Comparison of ENCODE assay signal across 8 cellular contexts in the genomic region with DNA sequence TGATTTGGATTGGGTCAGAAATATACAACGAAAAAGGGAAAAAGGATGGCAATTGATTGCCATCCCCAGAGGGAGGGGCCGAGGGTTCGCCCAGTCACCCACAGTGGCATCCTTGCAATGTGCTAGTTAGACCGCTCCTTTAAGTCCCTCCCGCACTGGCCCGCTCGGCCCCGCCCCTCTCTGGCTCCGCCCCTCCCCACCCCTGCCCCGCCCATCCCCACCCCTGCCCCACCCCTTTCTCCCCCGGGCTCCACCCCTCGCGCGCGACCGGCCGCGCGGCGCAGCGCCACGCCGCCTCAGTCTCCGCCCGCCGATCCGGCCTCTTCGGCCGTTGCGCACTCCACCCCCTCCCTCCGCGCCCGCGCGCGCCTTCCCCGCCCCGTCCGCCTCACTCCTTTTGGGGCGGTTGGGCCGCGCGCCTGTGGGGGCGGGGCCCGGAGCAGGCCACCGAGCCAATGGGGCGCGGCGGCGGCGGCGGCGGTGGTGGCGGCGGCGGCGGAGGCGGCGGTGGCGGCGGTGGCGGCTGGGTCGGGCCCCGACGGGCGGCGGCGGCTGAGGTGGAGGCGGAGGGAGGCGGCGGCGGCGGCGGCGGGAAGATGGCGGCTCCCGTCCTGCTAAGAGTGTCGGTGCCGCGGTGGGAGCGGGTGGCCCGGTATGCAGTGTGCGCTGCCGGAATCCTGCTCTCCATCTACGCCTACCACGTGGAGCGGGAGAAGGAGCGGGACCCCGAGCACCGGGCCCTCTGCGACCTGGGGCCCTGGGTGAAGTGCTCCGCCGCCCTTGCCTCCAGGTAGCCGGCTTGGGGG. TPM values are rescaled to one million over a fixed set of nuclear protein-coding genes. Genes with fewer than 3 reads are reported as not detected.
DNase-seq lines count a peak whose midpoint lies in the region; ATAC-seq and TF ChIP-seq lines count a peak whose summit lies in the region.

A gene (plus strand): TSS at position 299 of the 806 bp plus-strand sequence. CDS start 298 bp downstream, at position 597.

- H3K4me3 ChIP-seq in Caco-2 (ENCODE audit: low read depth, low read length) (peak within 1 kb of the TSS; percentile 63), NT2/D1 (ENCODE audit: insufficient read length, low read depth) (peak within 1 kb of the TSS; percentile 72), endodermal cell (ENCODE audit: low read length) (peak within 1 kb of the TSS; percentile 87)

- no peaks in the 10 kb centered on the region for H3K36me3 ChIP-seq in Caco-2 (ENCODE audit: control insufficient read depth, insufficient read depth, low read length)
- peaks cover 5% of the 10 kb centered on the region for H3K36me3 ChIP-seq in NT2/D1 (ENCODE audit: insufficient read depth, insufficient read length, low read length)
- H3K36me3 ChIP-seq in endodermal cell (ENCODE audit: control insufficient read depth, insufficient read depth, low read length): no peaks in the 10 kb centered on the region

- POLR2A ChIA-PET in Caco-2 (lab: Charles Lee): interaction anchor here (0.5 kb wide), 1 partner anchor 15 kb away, joined by 4 read pairs; no protein-coding TSS in a partner anchor

- peak within 1 kb of the TSS; percentile 90 for H3K9ac ChIP-seq in NT2/D1 (ENCODE audit: insufficient read length, low read depth)
- H3K9ac ChIP-seq in endodermal cell (ENCODE audit: extremely low read depth, low read length, poor library complexity, severe bottlenecking): peak within 1 kb of the TSS; percentile 23

- DNase-seq in Caco-2 (peak; percentile 96 to 97), HUDEP-2 (lab: John Stamatoyannopoulos, UW; ENCODE audit: unreplicated experiment in 76 of 76) (peak in 74 of 76 experiments; percentile 41 to 94 (median 88)), NT2/D1 (ENCODE audit: low read depth, low spot score) (peak; percentile 89), endodermal cell (peak; percentile 97), mesenteric fat pad (ENCODE audit: low spot score) (peak; percentile 99)
- DNase-seq in activated CD8-positive, alpha-beta memory T cell treated with anti-CD3 and anti-CD28 coated beads, Interleukin-2, amount 50 U/mL, for 1 hour (ENCODE audit: extremely low read depth): peak; percentile 76
- DNase-seq in stimulated activated CD8-positive, alpha-beta memory T cell treated with anti-CD3 and anti-CD28 coated beads, Interleukin-12 subunit alpha, Interleukin-12 subunit beta, amount 100 ng/mL, for 4 hours (ENCODE audit: low read depth): peak; percentile 94

- ATAC-seq in GM21390 (IDR thresholded peaks at IDR 0.05; ENCODE audit: unreplicated experiment): peak; percentile 88

- H3K36me3 Mint-ChIP-seq in Caco-2 (ENCODE audit: insufficient read depth, unreplicated experiment) (no peaks in the 10 kb centered on the region), endodermal cell (ENCODE audit: low read depth) (no peaks in the 10 kb centered on the region)

- intact Hi-C loops in Caco-2 (cut with micrococcal nuclease; ENCODE audit: unreplicated experiment): loop anchor here (5.0 kb wide), 2 partner anchors 54 to 126 kb away; no protein-coding TSS in a partner anchor

- no peaks in the 10 kb centered on the region for H3K4me1 ChIP-seq in Caco-2
- H3K4me1 ChIP-seq in NT2/D1 (ENCODE audit: insufficient read depth, insufficient read length): no peaks in the 10 kb centered on the region
- H3K4me1 ChIP-seq in endodermal cell (ENCODE audit: control insufficient read depth, insufficient read depth, low read length): no peaks in the 10 kb centered on the region

- H3K4me3 Mint-ChIP-seq in Caco-2 (ENCODE audit: unreplicated experiment): peak within 1 kb of the TSS; percentile 77
- H3K4me3 Mint-ChIP-seq in endodermal cell: peak within 1 kb of the TSS; percentile 77

- BruUV-seq in Caco-2 (replicated peaks; lab: Mats Ljungman, UMichigan): no TSS peak

- H3K9me3 ChIP-seq in Caco-2: no peaks in the 10 kb centered on the region
- H3K9me3 ChIP-seq in NT2/D1 (ENCODE audit: insufficient read depth, low read length): no peaks in the 10 kb centered on the region
- no peaks in the 10 kb centered on the region for H3K9me3 ChIP-seq in endodermal cell (ENCODE audit: control insufficient read depth, low read length)

- H3K27me3 ChIP-seq in Caco-2 (replicated peaks; ENCODE audit: control insufficient read depth, insufficient read depth, low read length) (no peaks in the 10 kb centered on the region), NT2/D1 (ENCODE audit: insufficient read depth, insufficient read length) (no peaks in the 10 kb centered on the region), endodermal cell (ENCODE audit: control insufficient read depth, insufficient read depth, low read length, poor library complexity, severe bottlenecking) (no peaks in the 10 kb centered on the region)

- H3K9me3 Mint-ChIP-seq in Caco-2 (ENCODE audit: unreplicated experiment) (no peaks in the 10 kb centered on the region), endodermal cell (no peaks in the 10 kb centered on the region)

- CTCF ChIA-PET in Caco-2 (lab: Charles Lee): no interaction called here

- TF ChIP-seq CTCF in Caco-2 (IDR thresholded peaks at IDR 0.05; ENCODE audit: insufficient read depth in 1 of 2, low read depth in 1 of 2, low read length in 1 of 2, severe bottlenecking in 1 of 2, unreplicated experiment in 1 of 2): no peak
- no peak for TF ChIP-seq CTCF in endodermal cell (conservative IDR thresholded peaks at IDR 0.05)

- 0% methylated on average over 8 to 90 of the region's 94 CpGs for whole genome bisulfite sequencing in endodermal cell (ENCODE audit: insufficient coverage in 1 of 2, insufficient read length in 1 of 2), 2 experiments

- H3K27me3 Mint-ChIP-seq in Caco-2 (ENCODE audit: insufficient read depth, unreplicated experiment) (no peaks in the 10 kb centered on the region), endodermal cell (ENCODE audit: insufficient read depth) (no peaks in the 10 kb centered on the region)

- H3K4me1 Mint-ChIP-seq in Caco-2 (ENCODE audit: low read depth, unreplicated experiment) (no peaks in the 10 kb centered on the region), endodermal cell (peaks cover 6% of the 10 kb centered on the region)

- H3K27ac Mint-ChIP-seq in Caco-2 (ENCODE audit: unreplicated experiment) (peak within 1 kb of the TSS; percentile 87), endodermal cell (peak within 1 kb of the TSS; percentile 76)

- peak within 1 kb of the TSS; percentile 63 for H3K27ac ChIP-seq in endodermal cell (ENCODE audit: low read depth, low read length)

RNA-seq across cellular contexts. Expression of the gene that starts here (rescaled TPM):
- total RNA-seq in Caco-2 (2022): 35.2 and 35.5 TPM in 2 replicates
- total RNA-seq in endodermal cell: 10 to 100 TPM; 20.7 to 24.7 TPM
- polyA plus RNA-seq in endodermal cell (2013, experiment 1 of 2): 30.1 TPM
- polyA plus RNA-seq in endodermal cell (2013, experiment 2 of 2): 28.2 TPM
- 147 TPM for total RNA-seq in mesenteric fat pad

Comparison
In these comparisons a context has a peak if more than half of its experiments do, and no peak if none do; other contexts are left out.
1. Peak in every context shown above with its lines: DNase-seq, ATAC-seq, H3K4me3 ChIP-seq and H3K27ac ChIP-seq.